Comparison of ENCODE assay signal across 1 cellular context in the genomic region with DNA sequence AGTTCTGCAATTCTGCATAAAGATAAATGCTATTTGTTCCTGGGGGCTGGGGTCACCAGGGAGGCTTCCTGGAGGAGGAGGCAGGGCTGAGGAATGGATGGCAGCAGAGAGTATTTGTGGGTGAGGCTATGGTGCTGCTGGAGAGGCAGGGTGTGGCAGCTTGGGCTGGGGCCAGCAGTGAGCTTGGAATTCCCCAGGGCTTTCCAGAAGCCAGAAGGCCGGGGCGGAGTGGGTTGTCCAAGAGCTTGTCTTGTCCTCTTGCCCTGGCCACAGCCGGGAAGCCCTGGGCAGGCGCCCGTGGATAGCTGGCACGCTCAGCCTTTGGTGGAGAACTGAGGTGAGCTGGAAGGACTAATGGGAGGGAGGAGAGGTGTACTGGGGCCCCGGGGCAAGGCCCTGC.
TF ChIP-seq lines count a peak whose summit lies in the region.

No MANE protein-coding gene starts in this region.

TF ChIP-seq in K562, 482 proteins besides CTCF, POLR2A, EP300 and RAD21:
- TF ChIP-seq, protein P1, sequence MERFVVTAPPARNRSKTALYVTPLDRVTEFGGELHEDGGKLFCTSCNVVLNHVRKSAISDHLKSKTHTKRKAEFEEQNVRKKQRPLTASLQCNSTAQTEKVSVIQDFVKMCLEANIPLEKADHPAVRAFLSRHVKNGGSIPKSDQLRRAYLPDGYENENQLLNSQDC (CRISPR knock-in tag; IDR thresholded peaks at IDR 0.05) = no peak
- TF ChIP-seq ZFP36 (IDR thresholded peaks at IDR 0.05; ENCODE audit: low read depth, low read length, partially characterized antibody) = peak; percentile 94
